Comparison of ENCODE assay signal across 9 cellular contexts in genomic region chr20:46255440-46256104, GRCh38. TPM values are rescaled to one million over a fixed set of nuclear protein-coding genes. Genes with fewer than 3 reads are reported as not detected.
DNase-seq lines count a peak whose midpoint lies in the region; ATAC-seq and TF ChIP-seq lines count a peak whose summit lies in the region.
"Had no signal": no experiment of that assay in that cellular context is flagged by ENCODE, and none has a peak within 500 bp of the region (broad histone marks: within the 10 kb centered on the region; RNA-seq: fewer than 3 reads in every experiment).

No MANE protein-coding gene starts in this region.

- no peaks in the 10 kb centered on the region for H3K4me1 ChIP-seq in GM23248 (ENCODE audit: insufficient read depth)

- H2AFZ ChIP-seq in GM23248: no peak overlapping the region

- peaks cover 34% of the 10 kb centered on the region for H3K27me3 ChIP-seq in GM23248 (replicated peaks; ENCODE audit: insufficient read depth)

- no peak overlapping the region for H3K4me2 ChIP-seq in GM23248 (ENCODE audit: unreplicated experiment)

- H3K27me3 Mint-ChIP-seq in endothelial cell (ENCODE audit: unreplicated experiment): peaks cover 8% of the 10 kb centered on the region

- H3K4me3 ChIP-seq in GM23248: no peak overlapping the region

- no peaks in the 10 kb centered on the region for H3K36me3 ChIP-seq in GM23248 (ENCODE audit: low read depth)

- no peaks in the 10 kb centered on the region for H3K36me3 Mint-ChIP-seq in endothelial cell (ENCODE audit: low read depth, unreplicated experiment)
- H3K36me3 Mint-ChIP-seq: activated naive CD8-positive, alpha-beta T cell treated with anti-CD3 and anti-CD28 coated beads, Interleukin-2, amount 10 ng/mL, durations not matched to agents 7 days and 5 days had no signal

- no peak overlapping the region for H3K9ac ChIP-seq in GM23248

- no peaks in the 10 kb centered on the region for H3K9me2 ChIP-seq in GM23248 (ENCODE audit: insufficient read depth)

- no peaks in the 10 kb centered on the region for H3K4me1 Mint-ChIP-seq in endothelial cell (ENCODE audit: unreplicated experiment)
- H3K4me1 Mint-ChIP-seq: activated naive CD8-positive, alpha-beta T cell treated with anti-CD3 and anti-CD28 coated beads, Interleukin-2, amount 10 ng/mL, durations not matched to agents 7 days and 5 days had no signal

- no peak overlapping the region for H3K27ac Mint-ChIP-seq in endothelial cell (ENCODE audit: unreplicated experiment)
- H3K27ac Mint-ChIP-seq: activated naive CD8-positive, alpha-beta T cell treated with anti-CD3 and anti-CD28 coated beads, Interleukin-2, amount 10 ng/mL, durations not matched to agents 7 days and 5 days had no signal

- no peak for ATAC-seq in GM21381 (IDR thresholded peaks at IDR 0.05; ENCODE audit: unreplicated experiment)

- 12 to 14% methylated on average over 8 of the region's 8 CpGs for WGBS in GM23248 (ENCODE audit: low coverage in 1 of 2, low lambda C conversion rate in 2 of 2, missing lambda C conversion rate in 2 of 2), 2 experiments

- H3F3A ChIP-seq in GM23248 (ENCODE audit: insufficient read depth): no peaks in the 10 kb centered on the region

- peak in 55 of 76 experiments; percentile 2 to 68 (median 28) for DNase-seq in HUDEP-2 (lab: John Stamatoyannopoulos, UW; ENCODE audit: unreplicated experiment in 76 of 76)
- DNase-seq in NCI-H524 (lab: John Stamatoyannopoulos, UW): peak; percentile 66 to 84
- DNase-seq in endothelial cell (ENCODE audit: low spot score): peak; percentile 26
- peak; percentile 20 for DNase-seq in pulmonary artery endothelial cell (ENCODE audit: low read depth, low spot score)
- no peak for DNase-seq in GM23248
- DNase-seq in amniotic stem cell (lab: John Stamatoyannopoulos, UW): no peak
- DNase-seq in ecto neural progenitor cell (ENCODE audit: low spot score): no peak
- DNase-seq: activated naive CD8-positive, alpha-beta T cell treated with anti-CD3 and anti-CD28 coated beads, Interleukin-2, amount 10 ng/mL, durations not matched to agents 7 days and 5 days had no signal

- TF ChIP-seq CTCF in endothelial cell (IDR thresholded peaks at IDR 0.05; ENCODE audit: unreplicated experiment): no peak

- no peaks in the 10 kb centered on the region for H4K20me1 ChIP-seq in GM23248 (ENCODE audit: insufficient read depth)

- in situ Hi-C loops in GM23248 (cut with MboI): no loop called here

- no peaks in the 10 kb centered on the region for H3K9me3 ChIP-seq in GM23248 (ENCODE audit: low read depth)

- no peaks in the 10 kb centered on the region for H3K9me3 Mint-ChIP-seq in endothelial cell (ENCODE audit: unreplicated experiment)
- H3K9me3 Mint-ChIP-seq: activated naive CD8-positive, alpha-beta T cell treated with anti-CD3 and anti-CD28 coated beads, Interleukin-2, amount 10 ng/mL, durations not matched to agents 7 days and 5 days had no signal

- H3K4me3 Mint-ChIP-seq in endothelial cell (ENCODE audit: unreplicated experiment): no peak overlapping the region
- H3K4me3 Mint-ChIP-seq: activated naive CD8-positive, alpha-beta T cell treated with anti-CD3 and anti-CD28 coated beads, Interleukin-2, amount 10 ng/mL, durations not matched to agents 7 days and 5 days had no signal

- H3K27ac ChIP-seq in GM23248: no peak overlapping the region

- H3K79me2 ChIP-seq in GM23248 (ENCODE audit: insufficient read depth): no peaks in the 10 kb centered on the region

RNA-seq across cellular contexts. Expression of gene CDH22, which starts 52.7 kb away (rescaled TPM):
- total RNA-seq in endothelial cell (ENCODE audit: unreplicated experiment): 1.3 TPM
- total RNA-seq in pulmonary artery endothelial cell: not detected in 2 replicates
- not detected in 2 replicates for total RNA-seq in GM23248 (2014; rRNA removed; shearing (Covaris generic))
- polyA plus RNA-seq in GM23248 (2016; fragmentation: Nextera tagmentation; extraction: Ambion mirVana): not detected in 2 replicates
- total RNA-seq: activated naive CD8-positive, alpha-beta T cell treated with anti-CD3 and anti-CD28 coated beads, Interleukin-2, amount 10 ng/mL, durations not matched to agents 7 days and 5 days had no signal

Comparison
In these comparisons a context has a peak if more than half of its experiments do, and no peak if none do; other contexts are left out.
1. DNase-seq: peak in HUDEP-2 (55 of 76), NCI-H524 (2 of 2), endothelial cell (single experiment) and pulmonary artery endothelial cell (single experiment); none in GM23248 (single experiment), amniotic stem cell (single experiment) and ecto neural progenitor cell (single experiment).